ENCODE assay signal across 8 cellular contexts in genomic region chr6:36607305-36607704, GRCh38. TPM values are rescaled to one million over a fixed set of nuclear protein-coding genes. Genes with fewer than 3 reads are reported as not detected.
DNase-seq lines count a peak whose midpoint lies in the region; ATAC-seq and TF ChIP-seq lines count a peak whose summit lies in the region.
"Not testable (repeated sequence)": the region's sequence is repeated elsewhere in the genome, so short reads cannot be mapped to it uniquely, and the experiment has no call there.

No MANE protein-coding gene starts in this region.

- intact Hi-C loops in CD4-positive, alpha-beta T cell (cut with DNase I, micrococcal nuclease): not testable (repeated sequence)

- H3K27me3 Mint-ChIP-seq in CD4-positive, alpha-beta T cell; activated CD4-positive, alpha-beta T cell treated with anti-CD3 and anti-CD28 coated beads, Interleukin-2, amount 10 ng/mL, durations not matched to agents 7 days and 5 days; activated naive CD8-positive, alpha-beta T cell treated with anti-CD3 and anti-CD28 coated beads, Interleukin-2, amount 10 ng/mL, durations not matched to agents 7 days and 5 days; endothelial cell (ENCODE audit: unreplicated experiment): not testable (repeated sequence)

- peaks cover 96% of the 10 kb centered on the region for H3K36me3 Mint-ChIP-seq in CD4-positive, alpha-beta T cell (ENCODE audit: low read depth)
- peaks cover 82% of the 10 kb centered on the region for H3K36me3 Mint-ChIP-seq in activated CD4-positive, alpha-beta T cell treated with anti-CD3 and anti-CD28 coated beads, Interleukin-2, amount 10 ng/mL, durations not matched to agents 7 days and 5 days (ENCODE audit: low read depth)
- peaks cover 49% of the 10 kb centered on the region for H3K36me3 Mint-ChIP-seq in activated naive CD8-positive, alpha-beta T cell treated with anti-CD3 and anti-CD28 coated beads, Interleukin-2, amount 10 ng/mL, durations not matched to agents 7 days and 5 days
- H3K36me3 Mint-ChIP-seq in endothelial cell (ENCODE audit: low read depth, unreplicated experiment): peaks cover 50% of the 10 kb centered on the region

- not testable (repeated sequence) for TF ChIP-seq CTCF in CD4-positive, alpha-beta T cell (IDR thresholded peaks at IDR 0.05); OCI-LY1 (IDR thresholded peaks at IDR 0.05; ENCODE audit: low read length); endothelial cell (IDR thresholded peaks at IDR 0.05; ENCODE audit: unreplicated experiment); lung (IDR thresholded peaks at IDR 0.05; ENCODE audit: control extremely low read depth, extremely low read depth); osteoblast (IDR thresholded peaks at IDR 0.05; ENCODE audit: extremely low read depth, low read depth, low read length)

- H3K36me3 ChIP-seq in OCI-LY1 (ENCODE audit: insufficient read depth, low read length) (peaks cover 98% of the 10 kb centered on the region), lung (ENCODE audit: control insufficient read depth in 2 of 2, insufficient read depth in 2 of 2, low read length in 2 of 2) (peaks cover 28 to 34% of the 10 kb centered on the region in 2 donors), osteoblast (ENCODE audit: insufficient read depth, low read length) (peaks cover 86% of the 10 kb centered on the region), subcutaneous abdominal adipose tissue (ENCODE audit: control insufficient read depth in 5 of 5, insufficient read depth in 5 of 5, low read length in 5 of 5) (peaks cover 35 to 88% (median 74%) of the 10 kb centered on the region in 5 donors)

- not testable (repeated sequence) for H3K9ac ChIP-seq in OCI-LY1 (ENCODE audit: low read length); subcutaneous abdominal adipose tissue (ENCODE audit: low read length in 5 of 5)

- peak overlapping the region; percentile 6 for H3K4me3 Mint-ChIP-seq in CD4-positive, alpha-beta T cell
- not testable (repeated sequence) for H3K4me3 Mint-ChIP-seq in activated CD4-positive, alpha-beta T cell treated with anti-CD3 and anti-CD28 coated beads, Interleukin-2, amount 10 ng/mL, durations not matched to agents 7 days and 5 days; activated naive CD8-positive, alpha-beta T cell treated with anti-CD3 and anti-CD28 coated beads, Interleukin-2, amount 10 ng/mL, durations not matched to agents 7 days and 5 days
- H3K4me3 Mint-ChIP-seq in endothelial cell (ENCODE audit: unreplicated experiment): peak overlapping the region; percentile 6

- not testable (repeated sequence) for DNase-seq in CD4-positive, alpha-beta T cell; activated CD4-positive, alpha-beta T cell treated with anti-CD3 and anti-CD28 coated beads, Interleukin-2, amount 10 ng/mL, durations not matched to agents 7 days and 5 days; activated naive CD8-positive, alpha-beta T cell treated with anti-CD3 and anti-CD28 coated beads, Interleukin-2, amount 10 ng/mL, durations not matched to agents 7 days and 5 days; endothelial cell (ENCODE audit: low spot score); osteoblast (ENCODE audit: insufficient read length, low spot score, missing footprints)
- peak; percentile 51 for DNase-seq in lung (ENCODE audit: low spot score)

- 73 to 92% methylated on average over 8 of the region's 8 CpGs for WGBS in lung, 2 donors

- H4K20me1 ChIP-seq in OCI-LY1 (ENCODE audit: insufficient read depth, low read length): not testable (repeated sequence)
- peaks cover 76% of the 10 kb centered on the region for H4K20me1 ChIP-seq in osteoblast (ENCODE audit: insufficient read depth, low read length)

- not testable (repeated sequence) for H3K9me3 Mint-ChIP-seq in CD4-positive, alpha-beta T cell; activated CD4-positive, alpha-beta T cell treated with anti-CD3 and anti-CD28 coated beads, Interleukin-2, amount 10 ng/mL, durations not matched to agents 7 days and 5 days; activated naive CD8-positive, alpha-beta T cell treated with anti-CD3 and anti-CD28 coated beads, Interleukin-2, amount 10 ng/mL, durations not matched to agents 7 days and 5 days; endothelial cell (ENCODE audit: unreplicated experiment)

- not testable (repeated sequence) for H3K4me1 ChIP-seq in OCI-LY1 (ENCODE audit: insufficient read depth, low read length, severe bottlenecking)
- H3K4me1 ChIP-seq in lung (ENCODE audit: control insufficient read depth in 2 of 2, insufficient read depth in 2 of 2, low read length in 2 of 2) (peaks cover 5 to 21% of the 10 kb centered on the region in 2 donors), osteoblast (ENCODE audit: insufficient read depth, low read length) (peaks cover 37% of the 10 kb centered on the region), subcutaneous abdominal adipose tissue (ENCODE audit: control insufficient read depth in 5 of 5, insufficient read depth in 5 of 5, low read length in 5 of 5) (peaks cover 0 to 46% (median 35%) of the 10 kb centered on the region in 5 donors)

- CTCF ChIA-PET in CD4-positive, alpha-beta T cell (lab: Charles Lee): interaction anchor here (0.8 to 3.4 kb wide), 3 partner anchors 8 to 152 kb away, joined by 3 to 21 read pairs (median 5); no protein-coding TSS in a partner anchor
- CTCF ChIA-PET in activated CD4-positive, alpha-beta T cell treated with anti-CD3 and anti-CD28 coated beads, Interleukin-2, amount 10 ng/mL, durations not matched to agents 7 days and 5 days (lab: Charles Lee): interaction anchor here (0.7 to 6.0 kb wide), 9 partner anchors 8 to 493 kb away, joined by 3 to 25 read pairs (median 4); no protein-coding TSS in a partner anchor

- POLR2A ChIA-PET in CD4-positive, alpha-beta T cell (lab: Charles Lee): interaction anchor here (0.7 to 6.1 kb wide), 7 partner anchors 8 to 173 kb away, joined by 3 to 60 read pairs (median 4); partner anchors contain the start of gene SRSF3
- POLR2A ChIA-PET in activated CD4-positive, alpha-beta T cell treated with anti-CD3 and anti-CD28 coated beads, Interleukin-2, amount 10 ng/mL, durations not matched to agents 7 days and 5 days (lab: Charles Lee): not testable (repeated sequence)
- POLR2A ChIA-PET in activated naive CD8-positive, alpha-beta T cell treated with anti-CD3 and anti-CD28 coated beads, Interleukin-2, amount 10 ng/mL, durations not matched to agents 7 days and 5 days (lab: Charles Lee): interaction anchor here (1.2 to 5.5 kb wide), 4 partner anchors 8 to 173 kb away, joined by 3 to 50 read pairs (median 5); no protein-coding TSS in a partner anchor

- not testable (repeated sequence) for H2AFZ ChIP-seq in OCI-LY1 (ENCODE audit: low read length); osteoblast (ENCODE audit: low read length)

- ATAC-seq in CD4-positive, alpha-beta T cell (ENCODE audit: poor library complexity); activated naive CD8-positive, alpha-beta T cell treated with anti-CD3 and anti-CD28 coated beads, Interleukin-2, amount 10 ng/mL, durations not matched to agents 7 days and 5 days (ENCODE audit: low read depth); lung (ENCODE audit: insufficient read depth, low FRiP score): not testable (repeated sequence)

- not testable (repeated sequence) for H3K9me3 ChIP-seq in CD4-positive, alpha-beta T cell (ENCODE audit: control insufficient read depth, low read length); OCI-LY1 (ENCODE audit: low read length); lung (ENCODE audit: control insufficient read depth in 2 of 2, insufficient read depth in 1 of 2, low read length in 1 of 2); osteoblast (ENCODE audit: low read depth, low read length); subcutaneous abdominal adipose tissue (ENCODE audit: control insufficient read depth in 5 of 5, low read length in 5 of 5)

- H3K4me2 ChIP-seq in OCI-LY1 (ENCODE audit: low read length); osteoblast (ENCODE audit: insufficient read depth, low read length): not testable (repeated sequence)

- H3F3A ChIP-seq in OCI-LY1 (ENCODE audit: insufficient read depth, low read length): peaks cover 38% of the 10 kb centered on the region

- not testable (repeated sequence) for H3K27me3 ChIP-seq in CD4-positive, alpha-beta T cell (ENCODE audit: control insufficient read depth, insufficient read depth, low read length); OCI-LY1 (ENCODE audit: insufficient read depth, low read length); lung (ENCODE audit: control insufficient read depth, insufficient read depth); osteoblast (ENCODE audit: insufficient read depth, low read length); subcutaneous abdominal adipose tissue (ENCODE audit: control insufficient read depth in 5 of 5, insufficient read depth in 4 of 5, low read length in 5 of 5)

- not testable (repeated sequence) for H3K27ac ChIP-seq in CD4-positive, alpha-beta T cell (ENCODE audit: low read depth, low read length); lung (ENCODE audit: low read depth in 1 of 2, low read length in 1 of 2)
- H3K27ac ChIP-seq in OCI-LY1 (ENCODE audit: low read depth, low read length, poor library complexity, severe bottlenecking) (peak overlapping the region; percentile 53), osteoblast (ENCODE audit: low read depth, low read length) (peak overlapping the region; percentile 55), subcutaneous abdominal adipose tissue (ENCODE audit: low read depth, low read length) (peak overlapping the region; percentile 69)

- H3K27ac Mint-ChIP-seq in CD4-positive, alpha-beta T cell: peak overlapping the region; percentile 65
- peak overlapping the region; percentile 58 for H3K27ac Mint-ChIP-seq in activated CD4-positive, alpha-beta T cell treated with anti-CD3 and anti-CD28 coated beads, Interleukin-2, amount 10 ng/mL, durations not matched to agents 7 days and 5 days
- peak overlapping the region; percentile 3 for H3K27ac Mint-ChIP-seq in activated naive CD8-positive, alpha-beta T cell treated with anti-CD3 and anti-CD28 coated beads, Interleukin-2, amount 10 ng/mL, durations not matched to agents 7 days and 5 days
- not testable (repeated sequence) for H3K27ac Mint-ChIP-seq in endothelial cell (ENCODE audit: unreplicated experiment)

- H3K9me2 ChIP-seq in OCI-LY1 (ENCODE audit: low read depth, low read length): not testable (repeated sequence)

- H3K4me1 Mint-ChIP-seq in CD4-positive, alpha-beta T cell (ENCODE audit: low read depth): peaks cover 78% of the 10 kb centered on the region
- H3K4me1 Mint-ChIP-seq in activated CD4-positive, alpha-beta T cell treated with anti-CD3 and anti-CD28 coated beads, Interleukin-2, amount 10 ng/mL, durations not matched to agents 7 days and 5 days: peaks cover 55% of the 10 kb centered on the region
- peaks cover 42% of the 10 kb centered on the region for H3K4me1 Mint-ChIP-seq in activated naive CD8-positive, alpha-beta T cell treated with anti-CD3 and anti-CD28 coated beads, Interleukin-2, amount 10 ng/mL, durations not matched to agents 7 days and 5 days
- not testable (repeated sequence) for H3K4me1 Mint-ChIP-seq in endothelial cell (ENCODE audit: unreplicated experiment)

- not testable (repeated sequence) for H3K79me2 ChIP-seq in OCI-LY1 (ENCODE audit: insufficient read depth, low read length)
- peaks cover 41% of the 10 kb centered on the region for H3K79me2 ChIP-seq in osteoblast (ENCODE audit: insufficient read depth, low read length)

- not testable (repeated sequence) for H3K4me3 ChIP-seq in OCI-LY1 (ENCODE audit: low read depth, low read length, poor library complexity, severe bottlenecking); lung; osteoblast (ENCODE audit: insufficient read depth, low read length); subcutaneous abdominal adipose tissue (ENCODE audit: low read depth in 1 of 5, low read length in 5 of 5)

RNA-seq across cellular contexts. Expression of gene SRSF3, which starts 13.1 kb away (rescaled TPM):
- 100 to 1,000 TPM; 550 to 556 TPM for total RNA-seq in CD4-positive, alpha-beta T cell
- total RNA-seq in activated CD4-positive, alpha-beta T cell treated with anti-CD3 and anti-CD28 coated beads, Interleukin-2, amount 10 ng/mL, durations not matched to agents 7 days and 5 days: 100 to 1,000 TPM; 394 to 441 TPM
- total RNA-seq in activated naive CD8-positive, alpha-beta T cell treated with anti-CD3 and anti-CD28 coated beads, Interleukin-2, amount 10 ng/mL, durations not matched to agents 7 days and 5 days: 100 to 1,000 TPM; 389 to 396 TPM
- 289 TPM for total RNA-seq in endothelial cell (ENCODE audit: unreplicated experiment)
- 100 to 1,000 TPM; 211 to 262 TPM for total RNA-seq in lung
- polyA plus RNA-seq in lung: 100 to 1,000 TPM; 145 to 267 TPM
- total RNA-seq in osteoblast: 236 and 289 TPM in 2 replicates
